Comparison of ENCODE assay signal across 29 cellular contexts in genomic region chr7:111210996-111211395, GRCh38.
DNase-seq lines count a peak whose midpoint lies in the region; FAIRE-seq and TF ChIP-seq lines count a peak whose summit lies in the region.
"Had no signal": no experiment of that assay in that cellular context is flagged by ENCODE, and none has a peak within 500 bp of the region (broad histone marks: within the 10 kb centered on the region; RNA-seq: fewer than 3 reads in every experiment).

No MANE protein-coding gene starts in this region.

- no peaks in the 10 kb centered on the region for H3K79me2 ChIP-seq in ACC112 (ENCODE audit: control insufficient read depth, insufficient read depth, low read length, unreplicated experiment)
- no peaks in the 10 kb centered on the region for H3K79me2 ChIP-seq in astrocyte (ENCODE audit: insufficient read depth, low read length)

- H3K4me3 ChIP-seq in ACC112 (ENCODE audit: low read depth, low read length) (no peak overlapping the region; the same call in 1 of the 2 replicates), astrocyte (ENCODE audit: insufficient read depth, low read depth, low read length) (no peak overlapping the region), fibroblast of the aortic adventitia (ENCODE audit: low read depth, low read length) (no peak overlapping the region)
- H3K4me3 ChIP-seq: body of pancreas, esophagus muscularis mucosa, suprapubic skin had no signal

- H3K27ac ChIP-seq in ACC112 (ENCODE audit: low read depth, low read length): peak overlapping the region; percentile 65
- peak overlapping the region; percentile 4 for H3K27ac ChIP-seq in astrocyte (ENCODE audit: low read depth, low read length)
- H3K27ac ChIP-seq: body of pancreas, esophagus muscularis mucosa, suprapubic skin, WERI-Rb-1 had no signal

- TF ChIP-seq CTCF in astrocyte (IDR thresholded peaks at IDR 0.05; ENCODE audit: insufficient read depth, low read depth, low read length): no peak
- no peak for TF ChIP-seq CTCF in fibroblast of the aortic adventitia (IDR thresholded peaks at IDR 0.05; ENCODE audit: insufficient read depth, low read length)
- no peak for TF ChIP-seq CTCF in glutamatergic neuron (IDR thresholded peaks at IDR 0.05; ENCODE audit: partially characterized antibody, unreplicated experiment)

- no peak overlapping the region for H2AFZ ChIP-seq in ACC112 (ENCODE audit: low read length, unreplicated experiment)
- H2AFZ ChIP-seq in astrocyte (ENCODE audit: low read depth, low read length): no peak overlapping the region

- H4K20me1 ChIP-seq in astrocyte (ENCODE audit: insufficient read depth, low read length): no peaks in the 10 kb centered on the region

- H3K27ac Mint-ChIP-seq in astrocyte (ENCODE audit: unreplicated experiment) (peak overlapping the region; percentile 0), immature natural killer cell (no peak overlapping the region), glutamatergic neuron (ENCODE audit: unreplicated experiment) (no peak overlapping the region)
- H3K27ac Mint-ChIP-seq: activated naive CD8-positive, alpha-beta T cell treated with anti-CD3 and anti-CD28 coated beads for 36 hours; B cell; effector memory CD8-positive, alpha-beta T cell; memory B cell; stimulated activated memory B cell treated with anti-CD40 and anti-IgM and Interleukin-4, amounts not matched to agents 10 μg/mL and 1 μg/mL and 100 μg/mL, for 72 hours had no signal

- no peaks in the 10 kb centered on the region for H3K36me3 Mint-ChIP-seq in astrocyte (ENCODE audit: low read depth, unreplicated experiment)
- peaks cover 6 to 17% (median 16%) of the 10 kb centered on the region in 3 donors for H3K36me3 Mint-ChIP-seq in immature natural killer cell
- H3K36me3 Mint-ChIP-seq in glutamatergic neuron (ENCODE audit: unreplicated experiment): no peaks in the 10 kb centered on the region

- no peaks in the 10 kb centered on the region for H3K9me3 ChIP-seq in astrocyte (ENCODE audit: insufficient read depth, low read depth, low read length)
- H3K9me3 ChIP-seq: body of pancreas, esophagus muscularis mucosa, suprapubic skin had no signal

- H3K27me3 ChIP-seq in ACC112 (ENCODE audit: insufficient read depth, low read length) (no peaks in the 10 kb centered on the region), astrocyte (ENCODE audit: insufficient read depth, low read length) (no peaks in the 10 kb centered on the region)
- H3K27me3 ChIP-seq: body of pancreas, esophagus muscularis mucosa, suprapubic skin had no signal

- H3K4me3 Mint-ChIP-seq in astrocyte (ENCODE audit: unreplicated experiment) (no peak overlapping the region), immature natural killer cell (no peak overlapping the region), glutamatergic neuron (ENCODE audit: unreplicated experiment) (no peak overlapping the region)
- H3K4me3 Mint-ChIP-seq: activated naive CD8-positive, alpha-beta T cell treated with anti-CD3 and anti-CD28 coated beads for 36 hours; B cell; effector memory CD8-positive, alpha-beta T cell; memory B cell; stimulated activated memory B cell treated with anti-CD40 and anti-IgM and Interleukin-4, amounts not matched to agents 10 μg/mL and 1 μg/mL and 100 μg/mL, for 72 hours had no signal

- H3K27me3 Mint-ChIP-seq in astrocyte (ENCODE audit: low read depth, unreplicated experiment) (no peaks in the 10 kb centered on the region), immature natural killer cell (ENCODE audit: low read depth in 3 of 3) (peaks cover 0 to 2% (median 0%) of the 10 kb centered on the region in 3 donors), glutamatergic neuron (ENCODE audit: unreplicated experiment) (peaks cover 4% of the 10 kb centered on the region)
- H3K27me3 Mint-ChIP-seq: activated naive CD8-positive, alpha-beta T cell treated with anti-CD3 and anti-CD28 coated beads for 36 hours; B cell; effector memory CD8-positive, alpha-beta T cell; memory B cell; stimulated activated memory B cell treated with anti-CD40 and anti-IgM and Interleukin-4, amounts not matched to agents 10 μg/mL and 1 μg/mL and 100 μg/mL, for 72 hours had no signal

- H3K4me1 Mint-ChIP-seq in astrocyte (ENCODE audit: low read depth, unreplicated experiment) (no peaks in the 10 kb centered on the region), immature natural killer cell (no peaks in the 10 kb centered on the region), glutamatergic neuron (ENCODE audit: low read depth, unreplicated experiment) (no peaks in the 10 kb centered on the region)
- H3K4me1 Mint-ChIP-seq: B cell; memory B cell; stimulated activated memory B cell treated with anti-CD40 and anti-IgM and Interleukin-4, amounts not matched to agents 10 μg/mL and 1 μg/mL and 100 μg/mL, for 72 hours had no signal

- peak overlapping the region; percentile 47 for H3K4me2 ChIP-seq in astrocyte (ENCODE audit: low read length)

- no peak overlapping the region for H3K9ac ChIP-seq in astrocyte (ENCODE audit: low read length)

- no peaks in the 10 kb centered on the region for H3K9me3 Mint-ChIP-seq in astrocyte (ENCODE audit: unreplicated experiment)
- peaks cover 0 to 15% (median 5%) of the 10 kb centered on the region in 6 donors for H3K9me3 Mint-ChIP-seq in immature natural killer cell
- no peaks in the 10 kb centered on the region for H3K9me3 Mint-ChIP-seq in glutamatergic neuron (ENCODE audit: unreplicated experiment)
- H3K9me3 Mint-ChIP-seq: effector memory CD8-positive, alpha-beta T cell; memory B cell; stimulated activated memory B cell treated with anti-CD40 and anti-IgM and Interleukin-4, amounts not matched to agents 10 μg/mL and 1 μg/mL and 100 μg/mL, for 72 hours had no signal

- no peaks in the 10 kb centered on the region for H3K36me3 ChIP-seq in ACC112 (ENCODE audit: insufficient read depth, low read length)
- H3K36me3 ChIP-seq in astrocyte (ENCODE audit: insufficient read depth, low read length): no peaks in the 10 kb centered on the region
- H3K36me3 ChIP-seq: esophagus muscularis mucosa, suprapubic skin, WERI-Rb-1 had no signal

- H3K4me1 ChIP-seq in ACC112 (ENCODE audit: control insufficient read depth, insufficient read depth, low read length, unreplicated experiment) (peaks cover 7% of the 10 kb centered on the region), astrocyte (ENCODE audit: insufficient read depth, low read length) (no peaks in the 10 kb centered on the region)
- H3K4me1 ChIP-seq: body of pancreas, esophagus muscularis mucosa, suprapubic skin had no signal

- FAIRE-seq in astrocyte (lab: Jason Lieb, UNC) (no peak), RCC 7860 (lab: Jason Lieb, UNC) (no peak)
- FAIRE-seq: GM12892 had no signal

- DNase-seq in HCEC 1CT (peak; percentile 61), astrocyte (ENCODE audit: low read depth) (peak; percentile 54), fibroblast of the aortic adventitia (ENCODE audit: low read depth) (peak; percentile 61), immature natural killer cell (no peak), RCC 7860 (ENCODE audit: low spot score) (no peak), NCI-H2171 treated with DMSO at 0.1 percent for 48 hours (lab: John Stamatoyannopoulos, UW) (no peak), glutamatergic neuron (no peak)
- DNase-seq: 8988T; activated CD4-positive, alpha-beta T cell treated with anti-CD3 and anti-CD28 coated beads, Interleukin-2, amount 50 U/mL, for 48 hours; activated naive CD8-positive, alpha-beta T cell treated with anti-CD3 and anti-CD28 coated beads for 36 hours; body of pancreas; effector memory CD8-positive, alpha-beta T cell; head of caudate nucleus; left cardiac atrium; NCI-H1105 treated with DMSO at 0.1 percent for 48 hours; NCI-H2081; NCI-H446; NCI-H82; occipital lobe; retina; stimulated activated CD4-positive, alpha-beta T cell treated with anti-CD3 and anti-CD28 coated beads, Interleukin-4, amount 100 ng/mL, for 1 hour; WERI-Rb-1 had no signal

Comparison
In these comparisons a context has a peak if more than half of its experiments do, and no peak if none do; other contexts are left out.
1. DNase-seq: peak in HCEC 1CT (single experiment), astrocyte (single experiment) and fibroblast of the aortic adventitia (single experiment); none in immature natural killer cell (0 of 3), RCC 7860 (single experiment), NCI-H2171 treated with DMSO at 0.1 percent for 48 hours (single experiment) and glutamatergic neuron (single experiment).